Comparison of ENCODE assay signal across 22 cellular contexts in the genomic region with DNA sequence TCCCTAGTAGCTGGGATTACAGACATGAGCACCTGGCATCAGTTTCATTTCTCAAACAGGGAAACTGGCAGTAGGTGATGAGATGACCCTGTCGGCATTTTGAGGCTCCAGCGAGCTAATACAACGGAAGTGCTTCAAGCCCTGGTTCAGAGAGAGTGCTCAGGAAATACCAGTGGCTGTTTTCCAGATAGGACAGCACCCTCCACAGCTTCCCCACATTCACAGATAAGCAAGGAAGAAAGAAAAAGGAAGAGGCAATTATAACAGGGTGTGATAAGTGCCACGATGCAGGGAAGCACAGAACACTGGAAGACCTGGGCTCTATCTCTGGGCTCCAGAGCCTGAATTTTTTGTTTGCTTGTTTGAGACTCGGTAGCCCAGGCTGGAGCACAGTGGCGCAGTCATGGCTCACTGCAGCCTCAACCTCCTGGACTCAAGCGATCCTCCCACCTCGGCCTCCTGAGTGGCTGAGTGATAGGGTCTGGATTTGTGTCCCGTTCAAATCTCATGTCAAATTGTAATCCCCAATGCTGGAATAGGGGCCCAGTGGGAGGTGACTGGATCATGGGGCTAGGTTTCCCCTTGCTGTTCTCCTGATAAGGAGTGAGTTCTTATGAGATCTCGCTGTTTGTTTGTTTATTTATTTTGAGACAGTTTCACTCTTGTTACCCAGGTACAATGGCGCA. TPM values are rescaled to one million over a fixed set of nuclear protein-coding genes. Genes with fewer than 3 reads are reported as not detected.
A peak's percentile ranks its signal among the peaks of the same experiment; 100 is the strongest.
DNase-seq lines count a peak whose midpoint lies in the region; ATAC-seq, FAIRE-seq and TF ChIP-seq lines count a peak whose summit lies in the region.
"Had no signal": no experiment of that assay in that cellular context is flagged by ENCODE, and none has a peak within 500 bp of the region (broad histone marks: within the 10 kb centered on the region; RNA-seq: fewer than 3 reads in every experiment).

No MANE protein-coding gene starts in this region.

- no peak overlapping the region for H3K4me3 ChIP-seq in RWPE2 (ENCODE audit: severe bottlenecking)
- H3K4me3 ChIP-seq: A549; BLaER1 treated with 17β-estradiol and CSF1 and Interleukin-3, amounts not matched to agents 10 nM and 100 nM; colonic mucosa; thoracic aorta had no signal

- no peaks in the 10 kb centered on the region for H3K27me3 ChIP-seq in RWPE2 (ENCODE audit: insufficient read depth, poor library complexity, severe bottlenecking)
- H3K27me3 ChIP-seq: BLaER1 treated with 17β-estradiol and CSF1 and Interleukin-3, amounts not matched to agents 10 nM and 100 nM; colonic mucosa had no signal

- H3K4me1 Mint-ChIP-seq in activated CD4-positive, alpha-beta T cell treated with anti-CD3 and anti-CD28 coated beads, Interleukin-2, amount 10 ng/mL, durations not matched to agents 7 days and 5 days = peaks cover 3% of the 10 kb centered on the region
- peaks cover 2% of the 10 kb centered on the region for H3K4me1 Mint-ChIP-seq in activated CD4-positive, alpha-beta T cell treated with anti-CD3 and anti-CD28 coated beads, Interleukin-2, amount 10 ng/mL, durations not matched to agents 24 days and 14 days

- CTCF ChIA-PET in activated CD4-positive, alpha-beta T cell treated with anti-CD3 and anti-CD28 coated beads, Interleukin-2, amount 10 ng/mL, durations not matched to agents 7 days and 5 days (lab: Charles Lee) = interaction anchor here (0.6 kb wide), 1 partner anchor 122 kb away, joined by 4 read pairs; no protein-coding TSS in a partner anchor

- H3K36me3 ChIP-seq in RWPE2 (ENCODE audit: low read depth) = no peaks in the 10 kb centered on the region
- H3K36me3 ChIP-seq: BLaER1 treated with 17β-estradiol and CSF1 and Interleukin-3, amounts not matched to agents 10 nM and 100 nM; colonic mucosa; thoracic aorta had no signal

- POLR2A ChIA-PET in activated CD4-positive, alpha-beta T cell treated with anti-CD3 and anti-CD28 coated beads, Interleukin-2, amount 10 ng/mL, durations not matched to agents 7 days and 5 days (lab: Charles Lee) = interaction anchor here (0.6 kb wide), 1 partner anchor 11 kb away, joined by 4 read pairs; no protein-coding TSS in a partner anchor

- H3K4me3 Mint-ChIP-seq in activated CD4-positive, alpha-beta T cell treated with anti-CD3 and anti-CD28 coated beads, Interleukin-2, amount 10 ng/mL, durations not matched to agents 7 days and 5 days = no peak overlapping the region
- no peak overlapping the region for H3K4me3 Mint-ChIP-seq in activated CD4-positive, alpha-beta T cell treated with anti-CD3 and anti-CD28 coated beads, Interleukin-2, amount 10 ng/mL, durations not matched to agents 24 days and 14 days
- H3K4me3 Mint-ChIP-seq: activated naive CD4-positive, alpha-beta T cell treated with anti-CD3 and anti-CD28 coated beads, Interleukin-2, amount 10 ng/mL, durations not matched to agents 7 days and 5 days had no signal

- H3K27me3 Mint-ChIP-seq in activated CD4-positive, alpha-beta T cell treated with anti-CD3 and anti-CD28 coated beads, Interleukin-2, amount 10 ng/mL, durations not matched to agents 7 days and 5 days = no peaks in the 10 kb centered on the region
- H3K27me3 Mint-ChIP-seq in activated CD4-positive, alpha-beta T cell treated with anti-CD3 and anti-CD28 coated beads, Interleukin-2, amount 10 ng/mL, durations not matched to agents 24 days and 14 days = no peaks in the 10 kb centered on the region

- FAIRE-seq in urothelium cell line (lab: Jason Lieb, UNC) = no peak
- FAIRE-seq: A549, TTC549 had no signal

- peak overlapping the region; percentile 79 for H3K27ac Mint-ChIP-seq in activated CD4-positive, alpha-beta T cell treated with anti-CD3 and anti-CD28 coated beads, Interleukin-2, amount 10 ng/mL, durations not matched to agents 7 days and 5 days
- no peak overlapping the region for H3K27ac Mint-ChIP-seq in activated CD4-positive, alpha-beta T cell treated with anti-CD3 and anti-CD28 coated beads, Interleukin-2, amount 10 ng/mL, durations not matched to agents 24 days and 14 days
- H3K27ac Mint-ChIP-seq: activated naive CD4-positive, alpha-beta T cell treated with anti-CD3 and anti-CD28 coated beads, Interleukin-2, amount 10 ng/mL, durations not matched to agents 7 days and 5 days; IgD-negative memory B cell had no signal

- peaks cover 7% of the 10 kb centered on the region for H3K4me1 ChIP-seq in RWPE2 (ENCODE audit: insufficient read depth, poor library complexity, severe bottlenecking)
- H3K4me1 ChIP-seq: colonic mucosa had no signal

- DNase-seq in activated CD4-positive, alpha-beta T cell treated with anti-CD3 and anti-CD28 coated beads, Interleukin-2, amount 10 ng/mL, durations not matched to agents 7 days and 5 days = no peak
- no peak for DNase-seq in activated CD4-positive, alpha-beta T cell treated with anti-CD3 and anti-CD28 coated beads, Interleukin-2, amount 10 ng/mL, durations not matched to agents 24 days and 14 days
- no peak for DNase-seq in RWPE2 (ENCODE audit: low spot score)
- DNase-seq in dermis blood vessel endothelial cell = peak; percentile 19
- peak; percentile 19 for DNase-seq in urothelium cell line (ENCODE audit: low spot score)
- no peak for DNase-seq in glomerular visceral epithelial cell (ENCODE audit: extremely low spot score)
- DNase-seq: activated CD4-positive, alpha-beta T cell treated with anti-CD3 and anti-CD28 coated beads, Interleukin-2, amount 50 U/mL, for 4 hours; activated naive CD4-positive, alpha-beta T cell treated with anti-CD3 and anti-CD28 coated beads, Interleukin-2, amount 10 ng/mL, durations not matched to agents 7 days and 5 days; colonic mucosa; foreskin melanocyte; GOT3; left colon; NCI-H2029 treated with DMSO at 0.1 percent for 48 hours; NCI-H524; SK-N-SH had no signal

- H3K9me3 ChIP-seq in RWPE2 (ENCODE audit: severe bottlenecking) = no peaks in the 10 kb centered on the region
- H3K9me3 ChIP-seq: A549; BLaER1 treated with 17β-estradiol and CSF1 and Interleukin-3, amounts not matched to agents 10 nM and 100 nM; colonic mucosa; SK-N-SH; thoracic aorta had no signal

- H3K9me3 Mint-ChIP-seq in activated CD4-positive, alpha-beta T cell treated with anti-CD3 and anti-CD28 coated beads, Interleukin-2, amount 10 ng/mL, durations not matched to agents 7 days and 5 days = no peaks in the 10 kb centered on the region
- H3K9me3 Mint-ChIP-seq in activated CD4-positive, alpha-beta T cell treated with anti-CD3 and anti-CD28 coated beads, Interleukin-2, amount 10 ng/mL, durations not matched to agents 24 days and 14 days = no peaks in the 10 kb centered on the region
- H3K9me3 Mint-ChIP-seq: activated naive CD4-positive, alpha-beta T cell treated with anti-CD3 and anti-CD28 coated beads, Interleukin-2, amount 10 ng/mL, durations not matched to agents 7 days and 5 days; IgD-negative memory B cell had no signal

- TF ChIP-seq CTCF in RWPE2 (IDR thresholded peaks at IDR 0.05; ENCODE audit: poor library complexity, severe bottlenecking) = no peak

- intact Hi-C loops in activated CD4-positive, alpha-beta T cell treated with anti-CD3 and anti-CD28 coated beads, Interleukin-2, amount 10 ng/mL, durations not matched to agents 24 days and 14 days (cut with micrococcal nuclease) = no loop called here

- no peaks in the 10 kb centered on the region for H3K36me3 Mint-ChIP-seq in activated CD4-positive, alpha-beta T cell treated with anti-CD3 and anti-CD28 coated beads, Interleukin-2, amount 10 ng/mL, durations not matched to agents 7 days and 5 days (ENCODE audit: low read depth)
- H3K36me3 Mint-ChIP-seq in activated CD4-positive, alpha-beta T cell treated with anti-CD3 and anti-CD28 coated beads, Interleukin-2, amount 10 ng/mL, durations not matched to agents 24 days and 14 days (ENCODE audit: low read depth) = no peaks in the 10 kb centered on the region
- H3K36me3 Mint-ChIP-seq: activated naive CD4-positive, alpha-beta T cell treated with anti-CD3 and anti-CD28 coated beads, Interleukin-2, amount 10 ng/mL, durations not matched to agents 7 days and 5 days had no signal

- peak overlapping the region; percentile 23 for H3K27ac ChIP-seq in RWPE2 (ENCODE audit: poor library complexity, severe bottlenecking)
- H3K27ac ChIP-seq: A549; BLaER1 treated with 17β-estradiol and CSF1 and Interleukin-3, amounts not matched to agents 10 nM and 100 nM; colonic mucosa; thoracic aorta had no signal

- ATAC-seq in RWPE2 (ENCODE audit: low read depth) = no peak
- no peak for ATAC-seq in HG03520 (IDR thresholded peaks at IDR 0.05; ENCODE audit: unreplicated experiment)
- ATAC-seq in GM21423 (IDR thresholded peaks at IDR 0.05; ENCODE audit: unreplicated experiment) = no peak
- ATAC-seq: A549, left colon had no signal

RNA-seq across cellular contexts. Expression of a gene that starts 43.5 kb away (rescaled TPM):
- total RNA-seq in activated CD4-positive, alpha-beta T cell treated with anti-CD3 and anti-CD28 coated beads, Interleukin-2, amount 10 ng/mL, durations not matched to agents 7 days and 5 days = 10 to 100 TPM; 87.1 to 92.5 TPM
- 87.9 and 93.0 TPM in 2 replicates for total RNA-seq in activated CD4-positive, alpha-beta T cell treated with anti-CD3 and anti-CD28 coated beads, Interleukin-2, amount 10 ng/mL, durations not matched to agents 24 days and 14 days
- 99.4 and 127 TPM in 2 replicates for total RNA-seq in dermis blood vessel endothelial cell

RNA-seq across cellular contexts. Expression of a gene that starts 50.9 kb away (rescaled TPM):
- 100 to 1,000 TPM; 313 to 349 TPM for total RNA-seq in activated CD4-positive, alpha-beta T cell treated with anti-CD3 and anti-CD28 coated beads, Interleukin-2, amount 10 ng/mL, durations not matched to agents 7 days and 5 days
- 355 and 359 TPM in 2 replicates for total RNA-seq in activated CD4-positive, alpha-beta T cell treated with anti-CD3 and anti-CD28 coated beads, Interleukin-2, amount 10 ng/mL, durations not matched to agents 24 days and 14 days
- total RNA-seq in dermis blood vessel endothelial cell = 116 and 361 TPM in 2 replicates

RNA-seq across cellular contexts. Expression of a gene that starts 57.7 kb away (rescaled TPM):
- 10 to 100 TPM; 11.3 to 12.5 TPM for total RNA-seq in activated CD4-positive, alpha-beta T cell treated with anti-CD3 and anti-CD28 coated beads, Interleukin-2, amount 10 ng/mL, durations not matched to agents 7 days and 5 days
- 0.82 and 0.88 TPM in 2 replicates for total RNA-seq in activated CD4-positive, alpha-beta T cell treated with anti-CD3 and anti-CD28 coated beads, Interleukin-2, amount 10 ng/mL, durations not matched to agents 24 days and 14 days
- 0.65 and 2.2 TPM in 2 replicates for total RNA-seq in dermis blood vessel endothelial cell

RNA-seq across cellular contexts. Expression of a gene that starts 59.8 kb away (rescaled TPM):
- 10 to 100 TPM; 20.9 to 25.6 TPM for total RNA-seq in activated CD4-positive, alpha-beta T cell treated with anti-CD3 and anti-CD28 coated beads, Interleukin-2, amount 10 ng/mL, durations not matched to agents 7 days and 5 days
- 19.4 and 23.3 TPM in 2 replicates for total RNA-seq in activated CD4-positive, alpha-beta T cell treated with anti-CD3 and anti-CD28 coated beads, Interleukin-2, amount 10 ng/mL, durations not matched to agents 24 days and 14 days
- total RNA-seq in dermis blood vessel endothelial cell = 15.1 and 16.1 TPM in 2 replicates

Comparison
In these comparisons a context has a peak if more than half of its experiments do, and no peak if none do; other contexts are left out.
1. DNase-seq: peak in dermis blood vessel endothelial cell (single experiment) and urothelium cell line (single experiment); none in activated CD4-positive, alpha-beta T cell treated with anti-CD3 and anti-CD28 coated beads, Interleukin-2, amount 10 ng/mL, durations not matched to agents 7 days and 5 days (single experiment), activated CD4-positive, alpha-beta T cell treated with anti-CD3 and anti-CD28 coated beads, Interleukin-2, amount 10 ng/mL, durations not matched to agents 24 days and 14 days (single experiment), RWPE2 (single experiment) and glomerular visceral epithelial cell (single experiment).